In the genomic region with DNA sequence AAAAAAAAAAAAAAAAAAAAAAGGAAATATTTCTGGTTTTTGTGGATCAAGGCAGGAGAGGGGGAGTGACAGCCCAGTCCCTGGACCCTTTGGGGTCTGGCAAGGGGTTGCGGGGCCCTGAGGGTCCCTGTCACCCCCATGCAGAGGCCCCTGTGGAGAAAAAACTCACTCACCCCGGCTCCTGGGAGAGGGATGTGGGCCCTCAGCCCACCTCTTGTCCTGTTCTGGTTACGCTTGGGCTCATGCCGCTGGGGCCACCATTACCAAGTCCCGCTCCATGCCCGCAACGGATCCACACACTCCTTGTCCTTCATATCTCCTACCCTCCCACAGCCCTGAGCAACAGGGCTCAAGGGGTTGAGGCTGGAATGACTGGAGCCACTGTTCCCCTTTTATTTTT, we compare ENCODE assay signal across 8 cellular contexts. TPM values are rescaled to one million over a fixed set of nuclear protein-coding genes. Genes with fewer than 3 reads are reported as not detected.
"Had no signal": no experiment of that assay in that cellular context is flagged by ENCODE, and none has a peak within 500 bp of the region (broad histone marks: within the 10 kb centered on the region; RNA-seq: fewer than 3 reads in every experiment).

No MANE protein-coding gene starts in this region.

- H3K27me3 Mint-ChIP-seq: activated CD8-positive, alpha-beta T cell treated with anti-CD3 and anti-CD28 coated beads for 36 hours; activated naive CD8-positive, alpha-beta T cell treated with anti-CD3 and anti-CD28 coated beads for 36 hours had no signal

- H3K4me3 ChIP-seq: dorsolateral prefrontal cortex, esophagus muscularis mucosa had no signal

- H3K36me3 Mint-ChIP-seq: activated naive CD8-positive, alpha-beta T cell treated with anti-CD3 and anti-CD28 coated beads for 36 hours had no signal

- H3K27ac ChIP-seq: dorsolateral prefrontal cortex, esophagus muscularis mucosa had no signal

- H3K36me3 ChIP-seq: esophagus muscularis mucosa had no signal

- DNase-seq: foreskin fibroblast, T-helper 9 cell had no signal

- H3K9me3 Mint-ChIP-seq: activated CD8-positive, alpha-beta T cell treated with anti-CD3 and anti-CD28 coated beads for 36 hours; activated naive CD8-positive, alpha-beta T cell treated with anti-CD3 and anti-CD28 coated beads for 36 hours; activated T-cell treated with anti-CD3 and anti-CD28 coated beads, Interleukin-2, amount 50 U/mL, for 72 hours; nephron had no signal

- H3K9me3 ChIP-seq: esophagus muscularis mucosa had no signal

- H3K4me3 Mint-ChIP-seq: activated CD8-positive, alpha-beta T cell treated with anti-CD3 and anti-CD28 coated beads for 36 hours; activated naive CD8-positive, alpha-beta T cell treated with anti-CD3 and anti-CD28 coated beads for 36 hours; activated T-cell treated with anti-CD3 and anti-CD28 coated beads, Interleukin-2, amount 50 U/mL, for 72 hours; nephron had no signal

- H3K27ac Mint-ChIP-seq: activated CD8-positive, alpha-beta T cell treated with anti-CD3 and anti-CD28 coated beads for 36 hours; activated naive CD8-positive, alpha-beta T cell treated with anti-CD3 and anti-CD28 coated beads for 36 hours; activated T-cell treated with anti-CD3 and anti-CD28 coated beads, Interleukin-2, amount 50 U/mL, for 72 hours had no signal

RNA-seq across cellular contexts. Expression of a gene that starts 1.0 kb away (rescaled TPM):
- total RNA-seq: activated CD8-positive, alpha-beta T cell treated with anti-CD3 and anti-CD28 coated beads for 36 hours had no signal
